ENCODE assay signal across 10 cellular contexts in the genomic region with DNA sequence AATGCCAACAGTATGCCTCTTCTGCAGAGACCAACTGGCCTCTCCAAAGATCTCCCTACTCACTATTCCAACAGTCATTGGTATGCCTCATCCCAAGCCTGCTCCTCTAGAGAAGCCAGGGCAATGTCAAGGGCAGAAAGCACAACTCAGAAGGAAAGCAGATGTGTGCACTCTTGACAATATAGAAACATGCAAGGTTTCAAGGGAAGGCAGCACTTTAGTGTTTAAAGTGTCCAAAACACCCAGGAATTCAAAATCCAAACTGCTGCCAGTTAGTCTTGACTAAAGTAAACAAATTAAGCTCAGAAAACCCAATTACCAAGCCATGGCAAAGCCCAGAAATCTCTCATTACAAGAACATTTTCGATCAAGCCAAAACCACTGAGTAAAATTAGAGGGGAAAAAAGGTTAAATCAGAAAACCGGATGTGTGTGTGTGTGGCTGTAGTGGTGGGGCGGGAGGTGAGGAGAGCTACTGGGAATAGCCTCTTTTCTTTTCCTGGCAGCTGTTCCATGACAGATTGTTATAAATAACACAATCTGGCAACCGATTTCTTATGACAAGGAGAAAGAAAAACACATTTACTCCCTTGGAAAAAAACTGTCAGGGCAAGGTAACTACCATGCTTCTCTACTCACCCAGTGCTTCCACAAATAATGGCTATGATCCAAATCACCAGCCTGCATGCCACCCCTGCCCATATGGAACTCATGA. TPM values are rescaled to one million over a fixed set of nuclear protein-coding genes. Genes with fewer than 3 reads are reported as not detected.
DNase-seq lines count a peak whose midpoint lies in the region; ATAC-seq and TF ChIP-seq lines count a peak whose summit lies in the region.
"Had no signal": no experiment of that assay in that cellular context is flagged by ENCODE, and none has a peak within 500 bp of the region (broad histone marks: within the 10 kb centered on the region; RNA-seq: fewer than 3 reads in every experiment).

No MANE protein-coding gene starts in this region.

- H3K4me1 ChIP-seq in subcutaneous abdominal adipose tissue (ENCODE audit: control insufficient read depth in 5 of 5, insufficient read depth in 5 of 5, low read length in 5 of 5), result peaks cover 8 to 17% (median 16%) of the 10 kb centered on the region in 5 donors

- H3K9ac ChIP-seq in subcutaneous abdominal adipose tissue (ENCODE audit: low read length in 5 of 5), result peak overlapping the region in 1 of 5 donors; percentile 10

- H3K27ac ChIP-seq in subcutaneous abdominal adipose tissue (ENCODE audit: low read depth, low read length), result peak overlapping the region; percentile 28
- H3K27ac ChIP-seq: HL-60 had no signal

- H3K36me3 Mint-ChIP-seq in activated CD8-positive, alpha-beta T cell treated with anti-CD3 and anti-CD28 coated beads, Interleukin-2, amount 10 ng/mL, durations not matched to agents 7 days and 5 days (ENCODE audit: low read depth), result no peaks in the 10 kb centered on the region

- no peaks in the 10 kb centered on the region for H3K27me3 Mint-ChIP-seq in activated CD8-positive, alpha-beta T cell treated with anti-CD3 and anti-CD28 coated beads, Interleukin-2, amount 10 ng/mL, durations not matched to agents 7 days and 5 days (ENCODE audit: low read depth)
- H3K27me3 Mint-ChIP-seq: activated naive CD8-positive, alpha-beta T cell had no signal

- H3K4me1 Mint-ChIP-seq in activated CD8-positive, alpha-beta T cell treated with anti-CD3 and anti-CD28 coated beads, Interleukin-2, amount 10 ng/mL, durations not matched to agents 7 days and 5 days (ENCODE audit: low read depth), result peaks cover 19% of the 10 kb centered on the region

- no peaks in the 10 kb centered on the region for H3K9me3 ChIP-seq in subcutaneous abdominal adipose tissue (ENCODE audit: control insufficient read depth in 5 of 5, low read length in 5 of 5)

- no peaks in the 10 kb centered on the region for H3K36me3 ChIP-seq in subcutaneous abdominal adipose tissue (ENCODE audit: control insufficient read depth in 5 of 5, insufficient read depth in 5 of 5, low read length in 5 of 5)

- POLR2A ChIA-PET in activated CD8-positive, alpha-beta T cell treated with anti-CD3 and anti-CD28 coated beads, Interleukin-2, amount 10 ng/mL, durations not matched to agents 7 days and 5 days (lab: Charles Lee), result no interaction called here

- intact Hi-C loops in left ventricle myocardium superior (cut with micrococcal nuclease), result no loop called here

- ATAC-seq in activated CD8-positive, alpha-beta T cell treated with anti-CD3 and anti-CD28 coated beads, Interleukin-2, amount 10 ng/mL, durations not matched to agents 7 days and 5 days, result no peak
- ATAC-seq in left ventricle myocardium superior (peak; percentile 93), HG03280 (IDR thresholded peaks at IDR 0.05; ENCODE audit: unreplicated experiment) (no peak), HG02884 (IDR thresholded peaks at IDR 0.05; ENCODE audit: unreplicated experiment) (no peak)

- CTCF ChIA-PET in activated CD8-positive, alpha-beta T cell treated with anti-CD3 and anti-CD28 coated beads, Interleukin-2, amount 10 ng/mL, durations not matched to agents 7 days and 5 days (lab: Charles Lee), result interaction anchor here (1.0 to 1.1 kb wide), 2 partner anchors 39 to 203 kb away, joined by 4 read pairs; partner anchors contain the start of gene EIF2B3

- no peaks in the 10 kb centered on the region for H3K27me3 ChIP-seq in subcutaneous abdominal adipose tissue (ENCODE audit: control insufficient read depth in 5 of 5, insufficient read depth in 4 of 5, low read length in 5 of 5)

- peak overlapping the region; percentile 10 for H3K27ac Mint-ChIP-seq in activated CD8-positive, alpha-beta T cell treated with anti-CD3 and anti-CD28 coated beads, Interleukin-2, amount 10 ng/mL, durations not matched to agents 7 days and 5 days
- H3K27ac Mint-ChIP-seq: activated naive CD8-positive, alpha-beta T cell had no signal

- H3K9me3 Mint-ChIP-seq in activated CD8-positive, alpha-beta T cell treated with anti-CD3 and anti-CD28 coated beads, Interleukin-2, amount 10 ng/mL, durations not matched to agents 7 days and 5 days (ENCODE audit: insufficient read depth), result no peaks in the 10 kb centered on the region

- in situ Hi-C loops in KBM-7 (cut with MboI; ENCODE audit: low pct_unique_long_range_greater_than_20kb, low sequenced_read_pairs), result no loop called here

- no peak for TF ChIP-seq CTCF in GM20000 (IDR thresholded peaks at IDR 0.05; ENCODE audit: extremely low read depth, missing control alignments)

- no peak overlapping the region for H3K4me3 Mint-ChIP-seq in activated CD8-positive, alpha-beta T cell treated with anti-CD3 and anti-CD28 coated beads, Interleukin-2, amount 10 ng/mL, durations not matched to agents 7 days and 5 days
- H3K4me3 Mint-ChIP-seq: activated naive CD8-positive, alpha-beta T cell had no signal

- H3K4me3 ChIP-seq in subcutaneous abdominal adipose tissue (ENCODE audit: low read depth in 1 of 5, low read length in 5 of 5), result peak overlapping the region in 1 of 5 donors; percentile 12

- DNase-seq in KBM-7 (peak; percentile 55), left ventricle myocardium superior (peak; percentile 37), GM20000 (ENCODE audit: low spot score) (no peak)
- DNase-seq in activated CD8-positive, alpha-beta T cell treated with anti-CD3 and anti-CD28 coated beads, Interleukin-2, amount 10 ng/mL, durations not matched to agents 7 days and 5 days, result no peak
- DNase-seq in stimulated activated naive CD4-positive, alpha-beta T cell treated with Interleukin-2 at 50 U/mL for 16 hours (lab: John Stamatoyannopoulos, UW), result no peak

RNA-seq across cellular contexts. Expression of gene EIF2B3, which starts 39.2 kb away (rescaled TPM):
- 10 to 100 TPM; 24.6 to 28.8 TPM for total RNA-seq in activated CD8-positive, alpha-beta T cell treated with anti-CD3 and anti-CD28 coated beads, Interleukin-2, amount 10 ng/mL, durations not matched to agents 7 days and 5 days
- 41.5 TPM for total RNA-seq in left ventricle myocardium superior

Comparison
In these comparisons a context has a peak if more than half of its experiments do, and no peak if none do; other contexts are left out.
1. DNase-seq: peak in KBM-7 (single experiment) and left ventricle myocardium superior (single experiment); none in activated CD8-positive, alpha-beta T cell treated with anti-CD3 and anti-CD28 coated beads, Interleukin-2, amount 10 ng/mL, durations not matched to agents 7 days and 5 days (single experiment), stimulated activated naive CD4-positive, alpha-beta T cell treated with Interleukin-2 at 50 U/mL for 16 hours (single experiment) and GM20000 (single experiment).